Comparison of ENCODE assay signal across 8 cellular contexts in the genomic region with DNA sequence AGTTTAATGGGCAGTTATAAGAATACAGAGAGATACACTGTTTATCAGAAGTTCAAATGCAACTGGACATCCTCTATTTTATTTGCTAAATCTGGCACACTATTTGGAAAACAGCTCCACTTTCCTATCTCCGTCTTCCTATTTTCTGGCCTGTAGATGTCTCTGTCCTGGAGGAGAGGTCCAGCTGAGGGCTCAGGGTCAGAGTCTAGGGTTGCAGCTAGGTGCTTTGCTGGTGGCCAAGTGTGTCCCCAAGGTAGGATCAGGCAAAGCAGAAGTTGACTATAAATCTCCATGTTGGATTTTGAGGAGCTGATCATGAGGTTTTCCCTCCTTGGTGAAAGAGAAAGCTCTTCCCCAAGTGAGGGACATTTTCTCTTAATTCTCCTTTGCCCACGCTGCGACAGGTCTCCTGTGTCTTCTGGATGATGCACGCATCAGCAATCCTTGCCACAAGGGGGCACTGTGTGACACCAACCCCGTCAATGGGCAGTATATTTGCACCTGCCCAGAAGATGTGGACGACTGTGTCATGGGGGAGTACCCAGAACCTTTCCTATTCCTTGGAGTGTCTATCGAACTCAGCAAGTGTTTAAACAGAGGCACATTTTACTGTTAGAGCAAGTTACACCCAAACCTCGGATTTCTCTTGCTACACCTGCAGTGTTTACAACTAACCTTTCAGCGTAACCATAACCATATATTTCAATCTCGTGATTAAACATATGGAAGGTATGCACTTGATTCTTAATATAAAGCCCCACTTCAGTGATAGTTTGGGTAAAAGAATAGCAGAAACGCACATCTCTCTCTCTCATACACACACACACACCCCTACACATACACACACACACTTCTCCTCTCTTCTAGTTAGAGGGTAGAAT. TPM values are rescaled to one million over a fixed set of nuclear protein-coding genes. Genes with fewer than 3 reads are reported as not detected.
A peak's percentile ranks its signal among the peaks of the same experiment; 100 is the strongest.
DNase-seq lines count a peak whose midpoint lies in the region; ATAC-seq and TF ChIP-seq lines count a peak whose summit lies in the region.

No MANE protein-coding gene starts in this region.

- peaks cover 25% of the 10 kb centered on the region for H3K9me3 Mint-ChIP-seq in mesothelial cell of epicardium
- peaks cover 8 to 14% of the 10 kb centered on the region in 2 donors for H3K9me3 Mint-ChIP-seq in stimulated activated naive CD8-positive, alpha-beta T cell treated with anti-CD3 and anti-CD28 coated beads, Interleukin-15, amount 100 ng/mL, for 72 hours

- no peak overlapping the region for H3K27ac ChIP-seq in coronary artery

- H3K4me3 Mint-ChIP-seq in mesothelial cell of epicardium = no peak overlapping the region
- no peak overlapping the region for H3K4me3 Mint-ChIP-seq in stimulated activated naive CD8-positive, alpha-beta T cell treated with anti-CD3 and anti-CD28 coated beads, Interleukin-15, amount 100 ng/mL, for 72 hours

- H3K9me3 ChIP-seq in MG63 = peaks cover 3% of the 10 kb centered on the region; the same call in 1 of the 2 replicates

- DNase-seq in NCI-H2081 (lab: John Stamatoyannopoulos, UW) = peak; percentile 21 to 40
- DNase-seq in NCI-H2081 treated with DMSO at 0.1 percent for 48 hours (lab: John Stamatoyannopoulos, UW) = no peak
- DNase-seq in MG63 = peak; percentile 31
- peak; percentile 30 to 52 for DNase-seq in activated CD4-positive, alpha-beta T cell treated with anti-CD3 and anti-CD28 coated beads for 24 hours (ENCODE audit: low read depth in 2 of 2)
- no peak for DNase-seq in coronary artery (ENCODE audit: low spot score)
- no peak for DNase-seq in mesothelial cell of epicardium (ENCODE audit: low spot score in 2 of 2, unreplicated experiment in 2 of 2)
- peak; percentile 55 to 59 for DNase-seq in stimulated activated naive CD8-positive, alpha-beta T cell treated with anti-CD3 and anti-CD28 coated beads, Interleukin-15, amount 100 ng/mL, for 72 hours
- no peak for DNase-seq in lower leg skin (ENCODE audit: low spot score in 2 of 2)

- no peaks in the 10 kb centered on the region for H3K4me1 Mint-ChIP-seq in mesothelial cell of epicardium
- peaks cover 5% of the 10 kb centered on the region for H3K4me1 Mint-ChIP-seq in stimulated activated naive CD8-positive, alpha-beta T cell treated with anti-CD3 and anti-CD28 coated beads, Interleukin-15, amount 100 ng/mL, for 72 hours

- ATAC-seq in stimulated activated naive CD8-positive, alpha-beta T cell treated with anti-CD3 and anti-CD28 coated beads, Interleukin-15, amount 100 ng/mL, for 72 hours = peak; percentile 82

- H3K36me3 Mint-ChIP-seq in mesothelial cell of epicardium = peaks cover 20% of the 10 kb centered on the region

- TF ChIP-seq POLR2A in lower leg skin (IDR thresholded peaks at IDR 0.05) = no peak

- H3K4me3 ChIP-seq in MG63 (no peak overlapping the region), coronary artery (no peak overlapping the region), lower leg skin (ENCODE audit: low read depth, poor library complexity, severe bottlenecking) (no peak overlapping the region)

- H3K27ac Mint-ChIP-seq in mesothelial cell of epicardium = no peak overlapping the region
- H3K27ac Mint-ChIP-seq in stimulated activated naive CD8-positive, alpha-beta T cell treated with anti-CD3 and anti-CD28 coated beads, Interleukin-15, amount 100 ng/mL, for 72 hours = no peak overlapping the region

- peaks cover 9% of the 10 kb centered on the region for H3K27me3 Mint-ChIP-seq in mesothelial cell of epicardium (ENCODE audit: low read depth)
- peaks cover 38% of the 10 kb centered on the region for H3K27me3 Mint-ChIP-seq in stimulated activated naive CD8-positive, alpha-beta T cell treated with anti-CD3 and anti-CD28 coated beads, Interleukin-15, amount 100 ng/mL, for 72 hours

- no peaks in the 10 kb centered on the region for H3K36me3 ChIP-seq in MG63

- WGBS in lower leg skin, 2 donors = 60 to 67% methylated on average over 11 of the region's 11 CpGs

- intact Hi-C loops in lower leg skin (cut with DNase I; ENCODE audit: low total_unique reads) = no loop called here

- no peaks in the 10 kb centered on the region for H3K27me3 ChIP-seq in MG63

- TF ChIP-seq CTCF in coronary artery (IDR thresholded peaks at IDR 0.05) (peak; percentile 60), mesothelial cell of epicardium (IDR thresholded peaks at IDR 0.05; ENCODE audit: unreplicated experiment) (peak; percentile 39), lower leg skin (IDR thresholded peaks at IDR 0.05) (no peak)

RNA-seq across cellular contexts. Expression of gene ADAM30, which starts 10.2 kb away (rescaled TPM):
- total RNA-seq in MG63 (2014; rRNA removed; shearing (Covaris generic); ENCODE audit: low replicate concordance) = not detected in 2 replicates
- total RNA-seq in mesothelial cell of epicardium (0.07 TPM in 1 of 3 replicates, not detected in the others), lower leg skin (not detected)

Comparison
In these comparisons a context has a peak if more than half of its experiments do, and no peak if none do; other contexts are left out.
1. DNase-seq: peak in NCI-H2081 (2 of 2), MG63 (single experiment), activated CD4-positive, alpha-beta T cell treated with anti-CD3 and anti-CD28 coated beads for 24 hours (2 of 2) and stimulated activated naive CD8-positive, alpha-beta T cell treated with anti-CD3 and anti-CD28 coated beads, Interleukin-15, amount 100 ng/mL, for 72 hours (2 of 2); none in NCI-H2081 treated with DMSO at 0.1 percent for 48 hours (single experiment), coronary artery (single experiment), mesothelial cell of epicardium (0 of 2) and lower leg skin (0 of 2).
2. CTCF ChIP-seq: peak in coronary artery (single experiment) and mesothelial cell of epicardium (single experiment); none in lower leg skin (0 of 3).